In genomic region chr1:204623365-204623893, GRCh38 we compare ENCODE assay signal across 1 cellular context.
A peak's percentile ranks its signal among the peaks of the same experiment; 100 is the strongest.
TF ChIP-seq lines count a peak whose summit lies in the region.

No MANE protein-coding gene starts in this region.

TF ChIP-seq in HepG2, 621 proteins besides CTCF, POLR2A, EP300 and RAD21 (continued from another document and continues in another):
- TF ChIP-seq ZNF883 (CRISPR knock-in tag; IDR thresholded peaks at IDR 0.05; ENCODE audit: not compliant biosample characterization), result no peak
- TF ChIP-seq MED13 (CRISPR knock-in tag; IDR thresholded peaks at IDR 0.05), result no peak
- TF ChIP-seq SALL1 (CRISPR knock-in tag; IDR thresholded peaks at IDR 0.05), result 0 out of 2 replicates have a peak, but pooled peaks have one; percentile 10
- TF ChIP-seq FIP1L1 (IDR thresholded peaks at IDR 0.05; ENCODE audit: borderline replicate concordance, insufficient read depth, low read depth, low read length), result no peak
- TF ChIP-seq JUNB (CRISPR knock-in tag; IDR thresholded peaks at IDR 0.05; ENCODE audit: borderline replicate concordance), result peak; percentile 62; the same call in 1 of the 2 replicates
- TF ChIP-seq ZNF180 (CRISPR knock-in tag; IDR thresholded peaks at IDR 0.05; ENCODE audit: borderline replicate concordance, low read depth), result no peak
- TF ChIP-seq CCAR2 (optimal IDR thresholded peaks at IDR 0.05; ENCODE audit: low read depth, low read length), result no peak
- TF ChIP-seq ZNF615 (CRISPR knock-in tag; IDR thresholded peaks at IDR 0.05; ENCODE audit: borderline replicate concordance), result no peak
- no peak for TF ChIP-seq ZNF407 (CRISPR knock-in tag; IDR thresholded peaks at IDR 0.05; ENCODE audit: not compliant biosample characterization)
- no peak for TF ChIP-seq NRL (CRISPR knock-in tag; IDR thresholded peaks at IDR 0.05; ENCODE audit: borderline replicate concordance)
- TF ChIP-seq ZNF83 (CRISPR knock-in tag; IDR thresholded peaks at IDR 0.05; ENCODE audit: borderline replicate concordance), result no peak
- TF ChIP-seq MAFK (conservative IDR thresholded peaks at IDR 0.05 in 1 of 2, IDR thresholded peaks at IDR 0.05 in 1 of 2; ENCODE audit: low read length in 2 of 2), result peak; percentile 7 to 40; a peak in 2 of 4 replicates
- TF ChIP-seq NONO (IDR thresholded peaks at IDR 0.05), result no peak
- no peak for TF ChIP-seq NONO (CRISPR knock-in tag; conservative IDR thresholded peaks at IDR 0.05)
- TF ChIP-seq ZFX (CRISPR knock-in tag; IDR thresholded peaks at IDR 0.05; ENCODE audit: low read depth), result 0 out of 2 replicates have a peak, but pooled peaks have one; percentile 16
- no peak for TF ChIP-seq ZBTB2 (CRISPR knock-in tag; IDR thresholded peaks at IDR 0.05; ENCODE audit: low read depth)
- no peak for TF ChIP-seq IKZF5 (CRISPR knock-in tag; IDR thresholded peaks at IDR 0.05)
- no peak for TF ChIP-seq ZNF704 (CRISPR knock-in tag; IDR thresholded peaks at IDR 0.05; ENCODE audit: borderline replicate concordance)
- TF ChIP-seq ZNF839 (CRISPR knock-in tag; IDR thresholded peaks at IDR 0.05; ENCODE audit: borderline replicate concordance), result no peak
- TF ChIP-seq ERF (CRISPR knock-in tag; IDR thresholded peaks at IDR 0.05), result no peak
- no peak for TF ChIP-seq NFKB2 (CRISPR knock-in tag; IDR thresholded peaks at IDR 0.05; ENCODE audit: borderline replicate concordance)
- no peak for TF ChIP-seq ZNF224 (CRISPR knock-in tag; IDR thresholded peaks at IDR 0.05)
- no peak for TF ChIP-seq HBP1 (CRISPR knock-in tag; IDR thresholded peaks at IDR 0.05; ENCODE audit: low read depth)
- TF ChIP-seq ZNF501 (CRISPR knock-in tag; IDR thresholded peaks at IDR 0.05), result 0 out of 2 replicates have a peak, but pooled peaks have one; percentile 41
- TF ChIP-seq ATF5 (CRISPR knock-in tag; IDR thresholded peaks at IDR 0.05; ENCODE audit: low read depth), result no peak
- no peak for TF ChIP-seq ATM (IDR thresholded peaks at IDR 0.05; ENCODE audit: borderline replicate concordance)
- no peak for TF ChIP-seq KDM3A (CRISPR knock-in tag; IDR thresholded peaks at IDR 0.05; ENCODE audit: low read depth)
- no peak for TF ChIP-seq ZNF33B (CRISPR knock-in tag; IDR thresholded peaks at IDR 0.05)
- TF ChIP-seq ZMAT3 (CRISPR knock-in tag; conservative IDR thresholded peaks at IDR 0.05), result no peak
- 0 out of 2 replicates have a peak, but pooled peaks have one; percentile 24 for TF ChIP-seq NFIC (IDR thresholded peaks at IDR 0.05; ENCODE audit: low read length)
- TF ChIP-seq ZBTB40 (IDR thresholded peaks at IDR 0.05), result no peak
- TF ChIP-seq ZBTB40 (CRISPR knock-in tag; IDR thresholded peaks at IDR 0.05), result no peak
- no peak for TF ChIP-seq ZSCAN12 (CRISPR knock-in tag; IDR thresholded peaks at IDR 0.05)
- no peak for TF ChIP-seq NBN (conservative IDR thresholded peaks at IDR 0.05)
- no peak for TF ChIP-seq ARNT2 (CRISPR knock-in tag; IDR thresholded peaks at IDR 0.05; ENCODE audit: low read depth)
- TF ChIP-seq MIER3 (CRISPR knock-in tag; IDR thresholded peaks at IDR 0.05; ENCODE audit: borderline replicate concordance), result 0 out of 2 replicates have a peak, but pooled peaks have one; percentile 43
- TF ChIP-seq RFX5 (IDR thresholded peaks at IDR 0.05; ENCODE audit: low read depth, low read length), result no peak
- no peak for TF ChIP-seq CHCHD3 (CRISPR knock-in tag; IDR thresholded peaks at IDR 0.05)
